In genomic region chr15:48897144-48897814, GRCh38 we compare ENCODE assay signal across 11 cellular contexts. TPM values are rescaled to one million over a fixed set of nuclear protein-coding genes. Genes with fewer than 3 reads are reported as not detected.
A peak's percentile ranks its signal among the peaks of the same experiment; 100 is the strongest.
DNase-seq lines count a peak whose midpoint lies in the region; ATAC-seq and TF ChIP-seq lines count a peak whose summit lies in the region.
"Had no signal": no experiment of that assay in that cellular context is flagged by ENCODE, and none has a peak within 500 bp of the region (broad histone marks: within the 10 kb centered on the region; RNA-seq: fewer than 3 reads in every experiment).

No MANE protein-coding gene starts in this region.

- TF ChIP-seq CTCF in dorsolateral prefrontal cortex (IDR thresholded peaks at IDR 0.05 in 54 of 56, conservative IDR thresholded peaks at IDR 0.05 in 2 of 56; ENCODE audit: low read depth in 1 of 56, partially characterized antibody in 56 of 56), result peak in 4 of 56 donors; percentile 6 to 31 (median 13)

- no peak overlapping the region for H3K27ac Mint-ChIP-seq in stimulated activated naive CD8-positive, alpha-beta T cell treated with anti-CD3 and anti-CD28 coated beads, Interleukin-15, amount 100 ng/mL, for 72 hours
- H3K27ac Mint-ChIP-seq: CD4-positive, CD25-positive, alpha-beta regulatory T cell had no signal

- DNase-seq in stimulated activated naive CD8-positive, alpha-beta T cell treated with anti-CD3 and anti-CD28 coated beads, Interleukin-15, Interleukin-2, amounts not matched to agents 100 U/mL and 50 U/mL, for 24 hours, result no peak
- DNase-seq in stimulated activated naive CD8-positive, alpha-beta T cell treated with anti-CD3 and anti-CD28 coated beads, Interleukin-15, amount 100 ng/mL, for 72 hours, result no peak
- DNase-seq in dorsolateral prefrontal cortex, result peak in 1 of 10 donors; percentile 31
- DNase-seq in myocyte (ENCODE audit: low read depth), result peak; percentile 49
- no peak for DNase-seq in RKO (ENCODE audit: low spot score)
- DNase-seq: activated CD8-positive, alpha-beta memory T cell treated with anti-CD3 and anti-CD28 coated beads for 24 hours; CD4-positive, CD25-positive, alpha-beta regulatory T cell; NCI-H1436 treated with DMSO at 0.1 percent for 48 hours had no signal

- peaks cover 42% of the 10 kb centered on the region for H3K27me3 Mint-ChIP-seq in stimulated activated naive CD8-positive, alpha-beta T cell treated with anti-CD3 and anti-CD28 coated beads, Interleukin-15, amount 100 ng/mL, for 72 hours

- peak overlapping the region in 58 of 59 donors; percentile 4 to 70 (median 50) for H3K4me3 ChIP-seq in dorsolateral prefrontal cortex

- H3K4me3 Mint-ChIP-seq in stimulated activated naive CD8-positive, alpha-beta T cell treated with anti-CD3 and anti-CD28 coated beads, Interleukin-15, amount 100 ng/mL, for 72 hours, result peak overlapping the region in 1 of 2 donors; percentile 6
- H3K4me3 Mint-ChIP-seq: CD4-positive, CD25-positive, alpha-beta regulatory T cell had no signal

- no peaks in the 10 kb centered on the region for H3K9me3 Mint-ChIP-seq in stimulated activated naive CD8-positive, alpha-beta T cell treated with anti-CD3 and anti-CD28 coated beads, Interleukin-15, amount 100 ng/mL, for 72 hours

- peaks cover 22% of the 10 kb centered on the region for H3K4me1 Mint-ChIP-seq in stimulated activated naive CD8-positive, alpha-beta T cell treated with anti-CD3 and anti-CD28 coated beads, Interleukin-15, amount 100 ng/mL, for 72 hours

- peak overlapping the region; percentile 26 to 96 (median 86) for H3K27ac ChIP-seq in dorsolateral prefrontal cortex

- intact Hi-C loops in dorsolateral prefrontal cortex (cut with DNase I), result loop anchor here in 1 of 2 donors (5.0 kb wide), 1 partner anchor 65 kb away; the partner anchor contains the start of gene SHC4

- ATAC-seq in stimulated activated naive CD8-positive, alpha-beta T cell treated with anti-CD3 and anti-CD28 coated beads, Interleukin-15, Interleukin-2, amounts not matched to agents 100 U/mL and 50 U/mL, for 24 hours, result peak; percentile 61
- ATAC-seq in stimulated activated naive CD8-positive, alpha-beta T cell treated with anti-CD3 and anti-CD28 coated beads, Interleukin-15, amount 100 ng/mL, for 72 hours, result no peak
- no peak for ATAC-seq in GM18519 (IDR thresholded peaks at IDR 0.05; ENCODE audit: low FRiP score, unreplicated experiment)
- ATAC-seq in GM18870 (IDR thresholded peaks at IDR 0.05; ENCODE audit: unreplicated experiment), result no peak
- no peak for ATAC-seq in HG02938 (IDR thresholded peaks at IDR 0.05; ENCODE audit: unreplicated experiment)

- H3K27me3 ChIP-seq in dorsolateral prefrontal cortex, result no peaks in the 10 kb centered on the region

RNA-seq across cellular contexts. Expression of gene EID1, which starts 19.3 kb away (rescaled TPM):
- total RNA-seq in dorsolateral prefrontal cortex, result 100 to 1,000 TPM; 107 to 240 (median 184) TPM
- total RNA-seq in myocyte, result 273 and 278 TPM in 2 replicates
- 153 TPM for polyA plus RNA-seq in myocyte (2012)
